Comparison of ENCODE assay signal across 22 cellular contexts in genomic region chr17:66786101-66786500, GRCh38. TPM values are rescaled to one million over a fixed set of nuclear protein-coding genes. Genes with fewer than 3 reads are reported as not detected.
"Had no signal": no experiment of that assay in that cellular context is flagged by ENCODE, and none has a peak within 500 bp of the region (broad histone marks: within the 10 kb centered on the region; RNA-seq: fewer than 3 reads in every experiment).

No MANE protein-coding gene starts in this region.

- H3K27me3 ChIP-seq: adrenal gland, neural progenitor cell, right atrium auricular region, tibial nerve had no signal

- H3K4me3 ChIP-seq: adrenal gland, left ventricle myocardium inferior, neural progenitor cell, right atrium auricular region, tibial nerve had no signal

- H3K9ac ChIP-seq: neural progenitor cell had no signal

- ATAC-seq: activated T-cell treated with anti-CD3 and anti-CD28 coated beads, Interleukin-2, amount 50 U/mL, for 72 hours; effector memory CD8-positive, alpha-beta T cell; naive thymus-derived CD4-positive, alpha-beta T cell had no signal

- H3K9me3 ChIP-seq: adrenal gland, left ventricle myocardium inferior, right atrium auricular region, tibial nerve had no signal

- H3K4me2 ChIP-seq: neural progenitor cell had no signal

- DNase-seq: activated CD4-positive, alpha-beta T cell treated with anti-CD3 and anti-CD28 coated beads, Interleukin-2, amount 50 U/mL, for 1 hour; activated CD4-positive, CD25-positive, alpha-beta regulatory T cell treated with anti-CD3 and anti-CD28 coated beads, Interleukin-2, amount 50 U/mL, for 72 hours; activated CD8-positive, alpha-beta memory T cell treated with anti-CD3 and anti-CD28 coated beads, Interleukin-2, amount 50 U/mL, for 4 hours; activated effector memory CD4-positive, alpha-beta T cell treated with anti-CD3 and anti-CD28 coated beads, Interleukin-2, amount 50 U/mL, for 16 hours; activated naive CD4-positive, alpha-beta T cell treated with anti-CD3 and anti-CD28 coated beads, Interleukin-2, amount 50 U/mL, for 16 hours; activated T-cell treated with anti-CD3 and anti-CD28 coated beads, Interleukin-2, amount 50 U/mL, for 72 hours; adrenal gland; effector memory CD8-positive, alpha-beta T cell; foreskin fibroblast; hypothalamus; kidney; left ventricle myocardium inferior; naive thymus-derived CD4-positive, alpha-beta T cell; stimulated activated CD4-positive, alpha-beta T cell treated with anti-CD3 and anti-CD28 coated beads, Interleukin-2, amount 100 ng/mL, for 24 hours had no signal

- H3K36me3 ChIP-seq: neural progenitor cell, right atrium auricular region had no signal

- H3K4me1 ChIP-seq: left ventricle myocardium inferior, right atrium auricular region had no signal

- H3K27ac ChIP-seq: adrenal gland, epithelial cell of prostate, left ventricle myocardium inferior, neural progenitor cell, right atrium auricular region, tibial nerve had no signal

- H2AFZ ChIP-seq: neural progenitor cell had no signal

RNA-seq across cellular contexts. Expression of gene CACNG5, which starts 48.8 kb away (rescaled TPM):
- total RNA-seq: activated T-cell treated with anti-CD3 and anti-CD28 coated beads, Interleukin-2, amount 50 U/mL, for 72 hours; adrenal gland; dermis microvascular lymphatic vessel endothelial cell; kidney; left ventricle myocardium inferior; mononuclear cell; naive thymus-derived CD4-positive, alpha-beta T cell; osteoblast; progenitor cell of endocrine pancreas; right atrium auricular region; tibial nerve had no signal
